Comparison of ENCODE assay signal across 1 cellular context in the genomic region with DNA sequence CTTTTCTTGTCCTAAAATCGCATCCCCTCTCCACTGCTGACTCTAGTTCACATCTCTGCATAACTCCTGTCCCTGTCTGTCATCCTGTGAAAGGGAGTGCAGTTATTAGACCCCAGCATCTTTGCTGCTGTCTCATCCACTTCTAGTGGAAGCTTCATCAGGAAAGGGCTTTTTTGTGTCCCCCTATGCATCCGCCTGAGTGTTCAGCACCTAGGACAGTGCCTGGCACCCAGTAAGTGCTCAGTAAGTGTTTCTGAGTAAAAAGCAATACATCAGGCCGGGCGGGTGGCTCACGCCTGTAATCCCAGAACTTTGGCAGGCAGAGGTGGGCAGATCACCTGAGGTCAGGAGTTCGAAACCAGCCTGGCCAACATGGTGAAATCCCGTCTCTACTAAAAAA.
TF ChIP-seq lines count a peak whose summit lies in the region.

No MANE protein-coding gene starts in this region.

TF ChIP-seq in K562, 482 proteins besides CTCF, POLR2A, EP300 and RAD21:
- TF ChIP-seq MIER1 (IDR thresholded peaks at IDR 0.05; ENCODE audit: low read depth) (peak; percentile 82), EHMT2 (IDR thresholded peaks at IDR 0.05) (peak; percentile 91), CBFA2T2 (conservative IDR thresholded peaks at IDR 0.05) (no peak)
- TF ChIP-seq, protein P1, sequence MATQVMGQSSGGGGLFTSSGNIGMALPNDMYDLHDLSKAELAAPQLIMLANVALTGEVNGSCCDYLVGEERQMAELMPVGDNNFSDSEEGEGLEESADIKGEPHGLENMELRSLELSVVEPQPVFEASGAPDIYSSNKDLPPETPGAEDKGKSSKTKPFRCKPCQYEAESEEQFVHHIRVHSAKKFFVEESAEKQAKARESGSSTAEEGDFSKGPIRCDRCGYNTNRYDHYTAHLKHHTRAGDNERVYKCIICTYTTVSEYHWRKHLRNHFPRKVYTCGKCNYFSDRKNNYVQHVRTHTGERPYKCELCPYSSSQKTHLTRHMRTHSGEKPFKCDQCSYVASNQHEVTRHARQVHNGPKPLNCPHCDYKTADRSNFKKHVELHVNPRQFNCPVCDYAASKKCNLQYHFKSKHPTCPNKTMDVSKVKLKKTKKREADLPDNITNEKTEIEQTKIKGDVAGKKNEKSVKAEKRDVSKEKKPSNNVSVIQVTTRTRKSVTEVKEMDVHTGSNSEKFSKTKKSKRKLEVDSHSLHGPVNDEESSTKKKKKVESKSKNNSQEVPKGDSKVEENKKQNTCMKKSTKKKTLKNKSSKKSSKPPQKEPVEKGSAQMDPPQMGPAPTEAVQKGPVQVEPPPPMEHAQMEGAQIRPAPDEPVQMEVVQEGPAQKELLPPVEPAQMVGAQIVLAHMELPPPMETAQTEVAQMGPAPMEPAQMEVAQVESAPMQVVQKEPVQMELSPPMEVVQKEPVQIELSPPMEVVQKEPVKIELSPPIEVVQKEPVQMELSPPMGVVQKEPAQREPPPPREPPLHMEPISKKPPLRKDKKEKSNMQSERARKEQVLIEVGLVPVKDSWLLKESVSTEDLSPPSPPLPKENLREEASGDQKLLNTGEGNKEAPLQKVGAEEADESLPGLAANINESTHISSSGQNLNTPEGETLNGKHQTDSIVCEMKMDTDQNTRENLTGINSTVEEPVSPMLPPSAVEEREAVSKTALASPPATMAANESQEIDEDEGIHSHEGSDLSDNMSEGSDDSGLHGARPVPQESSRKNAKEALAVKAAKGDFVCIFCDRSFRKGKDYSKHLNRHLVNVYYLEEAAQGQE (CRISPR knock-in tag; IDR thresholded peaks at IDR 0.05; ENCODE audit: low read depth), result peak; percentile 71; the same call in 1 of the 2 replicates
